ENCODE assay signal across 19 cellular contexts in the genomic region with DNA sequence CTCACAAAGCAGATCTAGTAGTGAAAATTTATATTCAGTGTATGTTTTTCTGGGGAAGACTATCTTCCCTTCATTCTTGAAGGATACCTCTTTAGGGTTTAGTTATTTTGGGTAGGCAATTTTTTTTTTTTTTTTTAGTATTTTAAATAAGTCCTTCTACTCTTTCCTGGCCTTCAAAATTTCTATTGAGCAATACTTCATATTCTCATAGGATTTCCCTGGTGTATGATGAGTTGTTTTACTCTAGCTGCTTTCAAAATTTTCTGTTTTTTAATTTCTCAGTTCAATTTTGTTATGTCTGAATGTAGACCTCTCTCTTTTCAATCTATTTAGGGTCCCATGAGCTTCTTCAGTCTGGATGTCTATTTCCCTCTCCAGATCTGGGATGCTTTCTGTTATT.
"Had no signal": no experiment of that assay in that cellular context is flagged by ENCODE, and none has a peak within 500 bp of the region (broad histone marks: within the 10 kb centered on the region; RNA-seq: fewer than 3 reads in every experiment).

No MANE protein-coding gene starts in this region.

- DNase-seq: dorsolateral prefrontal cortex; effector CD4-positive, alpha-beta T cell; mesendoderm; midbrain; naive thymus-derived CD4-positive, alpha-beta T cell; psoas muscle; right lobe of liver; stimulated activated CD4-positive, alpha-beta T cell treated with anti-CD3 and anti-CD28 coated beads, Interleukin-12 subunit alpha, Interleukin-12 subunit beta, amount 100 ng/mL, for 4 hours; stimulated activated CD4-positive, alpha-beta T cell treated with anti-CD3 and anti-CD28 coated beads, Interleukin-1b, Interleukin-23, amount 100 ng/mL, for 48 hours; stimulated activated CD4-positive, alpha-beta T cell treated with anti-CD3 and anti-CD28 coated beads, Interleukin-4, amount 100 ng/mL, for 1 hour; stimulated activated CD8-positive, alpha-beta memory T cell treated with anti-CD3 and anti-CD28 coated beads, Interleukin-4, amount 100 ng/mL, for 48 hours; stimulated activated naive CD4-positive, alpha-beta T cell; stimulated activated naive CD8-positive, alpha-beta T cell treated with anti-CD3 and anti-CD28 coated beads, Interleukin-15, amount 100 ng/mL, for 72 hours; transverse colon; upper lobe of right lung; uterus had no signal

- H3K36me3 ChIP-seq: neural progenitor cell, right lobe of liver, suprapubic skin, transverse colon, upper lobe of right lung, uterus had no signal

- ATAC-seq: naive thymus-derived CD4-positive, alpha-beta T cell; psoas muscle; right lobe of liver; stimulated activated naive CD8-positive, alpha-beta T cell treated with anti-CD3 and anti-CD28 coated beads, Interleukin-15, amount 100 ng/mL, for 72 hours; upper lobe of right lung had no signal

- H3K4me1 ChIP-seq: neural progenitor cell, psoas muscle, right lobe of liver, transverse colon, upper lobe of right lung, uterus had no signal

- H3K27me3 ChIP-seq: neural progenitor cell, right lobe of liver, suprapubic skin, transverse colon, upper lobe of right lung, uterus had no signal

- H3K9ac ChIP-seq: neural progenitor cell had no signal

- H2AFZ ChIP-seq: neural progenitor cell had no signal

- H3K4me2 ChIP-seq: neural progenitor cell, smooth muscle cell had no signal

- H3K27ac ChIP-seq: dorsolateral prefrontal cortex, neural progenitor cell, psoas muscle, right lobe of liver, suprapubic skin, transverse colon, upper lobe of right lung, uterus had no signal

- H3K9me3 ChIP-seq: psoas muscle, right lobe of liver, suprapubic skin, transverse colon, upper lobe of right lung, uterus had no signal

- H3K4me3 ChIP-seq: dorsolateral prefrontal cortex, neural progenitor cell, psoas muscle, right lobe of liver, smooth muscle cell, suprapubic skin, transverse colon, upper lobe of right lung, uterus had no signal
